ENCODE assay signal across 10 cellular contexts in genomic region chr3:127628788-127629456, GRCh38. TPM values are rescaled to one million over a fixed set of nuclear protein-coding genes. Genes with fewer than 3 reads are reported as not detected.
A peak's percentile ranks its signal among the peaks of the same experiment; 100 is the strongest.
DNase-seq lines count a peak whose midpoint lies in the region; ATAC-seq, FAIRE-seq and TF ChIP-seq lines count a peak whose summit lies in the region.
"Had no signal": no experiment of that assay in that cellular context is flagged by ENCODE, and none has a peak within 500 bp of the region (broad histone marks: within the 10 kb centered on the region; RNA-seq: fewer than 3 reads in every experiment).

A gene with protein sequence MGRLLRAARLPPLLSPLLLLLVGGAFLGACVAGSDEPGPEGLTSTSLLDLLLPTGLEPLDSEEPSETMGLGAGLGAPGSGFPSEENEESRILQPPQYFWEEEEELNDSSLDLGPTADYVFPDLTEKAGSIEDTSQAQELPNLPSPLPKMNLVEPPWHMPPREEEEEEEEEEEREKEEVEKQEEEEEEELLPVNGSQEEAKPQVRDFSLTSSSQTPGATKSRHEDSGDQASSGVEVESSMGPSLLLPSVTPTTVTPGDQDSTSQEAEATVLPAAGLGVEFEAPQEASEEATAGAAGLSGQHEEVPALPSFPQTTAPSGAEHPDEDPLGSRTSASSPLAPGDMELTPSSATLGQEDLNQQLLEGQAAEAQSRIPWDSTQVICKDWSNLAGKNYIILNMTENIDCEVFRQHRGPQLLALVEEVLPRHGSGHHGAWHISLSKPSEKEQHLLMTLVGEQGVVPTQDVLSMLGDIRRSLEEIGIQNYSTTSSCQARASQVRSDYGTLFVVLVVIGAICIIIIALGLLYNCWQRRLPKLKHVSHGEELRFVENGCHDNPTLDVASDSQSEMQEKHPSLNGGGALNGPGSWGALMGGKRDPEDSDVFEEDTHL (plus strand): TSS chr3:127629185. CDS start chr3:127629220, 35 bp downstream.

- peaks cover 45 to 56% of the 10 kb centered on the region in 2 donors for H3K4me1 Mint-ChIP-seq in immature natural killer cell

- no peak within 1 kb of the TSS for H3K27ac ChIP-seq in skeletal muscle tissue (ENCODE audit: low read depth, low read length)

- peaks cover 8 to 15% (median 13%) of the 10 kb centered on the region in 3 donors for H3K4me1 ChIP-seq in skeletal muscle tissue (ENCODE audit: control insufficient read depth in 3 of 3, insufficient read depth in 3 of 3, low read length in 3 of 3)

- peak within 1 kb of the TSS; percentile 39 for H3K4me3 ChIP-seq in bronchial epithelial cell (ENCODE audit: low read depth, low read length)
- peak within 1 kb of the TSS; percentile 69 to 79 (median 77) for H3K4me3 ChIP-seq in skeletal muscle tissue (ENCODE audit: low read length in 3 of 3)

- H3K9me3 ChIP-seq in skeletal muscle tissue (ENCODE audit: control insufficient read depth in 3 of 3, low read length in 3 of 3): no peaks in the 10 kb centered on the region

- no peak for TF ChIP-seq CTCF in bronchial epithelial cell (IDR thresholded peaks at IDR 0.05; ENCODE audit: insufficient read depth, low read length, severe bottlenecking)

- H3K27ac Mint-ChIP-seq in immature natural killer cell: peak within 1 kb of the TSS in 5 of 6 donors; percentile 62 to 89 (median 84)

- H3K4me3 Mint-ChIP-seq in immature natural killer cell: peak within 1 kb of the TSS; percentile 88 to 90 (median 88)

- H3K27me3 ChIP-seq in bronchial epithelial cell (ENCODE audit: control insufficient read depth, insufficient read depth, low read length): peaks cover 13% of the 10 kb centered on the region
- H3K27me3 ChIP-seq in skeletal muscle tissue (ENCODE audit: control insufficient read depth in 3 of 3, insufficient read depth in 3 of 3, low read length in 3 of 3): peaks cover 4 to 5% (median 5%) of the 10 kb centered on the region in 3 donors

- H3K9me3 Mint-ChIP-seq in immature natural killer cell: peaks cover 0 to 2% (median 0%) of the 10 kb centered on the region in 6 donors

- DNase-seq in NCI-H1092 treated with DMSO at 0.1 percent for 48 hours (lab: John Stamatoyannopoulos, UW): peak; percentile 59
- DNase-seq in NCI-H1092 (lab: John Stamatoyannopoulos, UW): no peak
- peak; percentile 44 for DNase-seq in HT1080 (ENCODE audit: low read depth)
- peak; percentile 46 for DNase-seq in SW480 (ENCODE audit: low spot score)
- DNase-seq in bronchial epithelial cell (ENCODE audit: low read depth): no peak
- DNase-seq in immature natural killer cell: peak; percentile 61 to 62 (median 62)
- DNase-seq: DND-41 had no signal

- H3K36me3 Mint-ChIP-seq in immature natural killer cell: no peaks in the 10 kb centered on the region

- no peak for ATAC-seq in HG03097 (IDR thresholded peaks at IDR 0.05; ENCODE audit: low FRiP score, unreplicated experiment)

- H3K27me3 Mint-ChIP-seq in immature natural killer cell (ENCODE audit: low read depth in 3 of 3): peaks cover 13 to 21% (median 20%) of the 10 kb centered on the region in 3 donors

- H3K36me3 ChIP-seq in bronchial epithelial cell (ENCODE audit: control insufficient read depth, insufficient read depth, low read length): no peaks in the 10 kb centered on the region
- no peaks in the 10 kb centered on the region for H3K36me3 ChIP-seq in skeletal muscle tissue (ENCODE audit: control insufficient read depth in 3 of 3, insufficient read depth in 3 of 3, low read length in 3 of 3)

- FAIRE-seq in bronchial epithelial cell (lab: Jason Lieb, UNC): no peak
- FAIRE-seq: colon had no signal

- H3K9ac ChIP-seq in skeletal muscle tissue (ENCODE audit: low read depth in 1 of 3, low read length in 3 of 3): peak within 1 kb of the TSS in 1 of 3 donors; percentile 72

RNA-seq across cellular contexts. Expression of the gene that starts here (rescaled TPM):
- total RNA-seq in HT1080 (2014; rRNA removed; shearing (Covaris generic)): 71.8 and 73.2 TPM in 2 replicates
- polyA plus RNA-seq in HT1080 (2015; cell fraction: cytosol; rRNA removed): 66.2 and 78.3 TPM in 2 replicates
- 58.4 and 60.7 TPM in 2 replicates for polyA plus RNA-seq in HT1080 (2015; cell fraction: nucleus; rRNA removed)
- 1.8 and 3.4 TPM in 2 replicates for total RNA-seq in bronchial epithelial cell
- polyA plus RNA-seq in immature natural killer cell: 1 to 10 TPM; 1.9 to 4.9 (median 3.2) TPM
- 4.2 TPM for total RNA-seq in skeletal muscle tissue

Comparison
In these comparisons a context has a peak if more than half of its experiments do, and no peak if none do; other contexts are left out.
1. RNA of the gene that starts here (total RNA-seq): 71.8 to 73.2 TPM in HT1080; 4.2 TPM in skeletal muscle tissue (single experiment) and 1.8 to 3.4 TPM in bronchial epithelial cell; every median in the first group is over 10 times any median in the second.
2. DNase-seq: peak in NCI-H1092 treated with DMSO at 0.1 percent for 48 hours (single experiment), HT1080 (single experiment), SW480 (single experiment) and immature natural killer cell (3 of 3); none in NCI-H1092 (single experiment) and bronchial epithelial cell (single experiment).